In the genomic region with DNA sequence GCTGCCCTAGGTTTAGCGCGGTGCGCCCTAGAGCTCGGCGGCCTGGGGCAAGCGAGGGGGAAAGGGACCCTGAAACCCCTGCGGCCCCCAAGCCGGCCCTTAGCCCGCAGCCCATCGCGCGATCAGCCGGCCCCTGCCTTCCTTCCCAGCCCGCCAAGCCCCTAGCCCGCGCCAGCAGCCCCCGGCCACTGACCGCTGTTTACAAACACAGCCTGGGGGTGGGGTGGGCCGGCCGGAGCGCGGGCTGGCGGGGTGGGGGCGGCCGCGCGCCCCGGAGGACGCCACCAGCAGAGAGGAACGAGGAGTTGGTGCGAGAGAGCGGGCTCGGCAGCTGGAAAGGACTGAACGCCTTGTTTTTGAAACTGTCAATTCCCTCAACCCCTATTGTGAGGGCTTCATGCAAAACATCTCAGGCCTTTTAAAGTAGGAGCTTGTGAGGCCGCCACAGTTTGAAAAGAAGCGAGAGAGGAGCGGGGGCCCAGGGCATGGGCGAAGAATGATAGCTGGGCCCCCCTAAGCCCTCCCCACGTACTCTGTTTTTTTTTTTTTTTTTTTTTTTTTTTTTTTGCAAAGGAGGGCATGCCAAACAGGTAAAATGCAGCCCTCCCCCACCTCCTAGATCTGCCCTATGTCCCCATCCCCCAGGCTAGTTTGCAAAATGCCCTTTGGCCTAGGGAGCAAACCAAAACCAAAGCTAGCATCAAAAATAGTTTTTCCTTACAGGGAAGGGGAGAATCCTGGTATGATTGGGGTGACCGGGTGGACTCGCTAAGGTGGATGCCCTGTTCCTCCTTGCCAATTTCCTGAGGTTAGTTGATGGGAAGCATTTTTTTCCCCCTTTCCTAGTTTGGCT, we compare ENCODE assay signal across 11 cellular contexts. TPM values are rescaled to one million over a fixed set of nuclear protein-coding genes. Genes with fewer than 3 reads are reported as not detected.
DNase-seq lines count a peak whose midpoint lies in the region; ATAC-seq, FAIRE-seq and TF ChIP-seq lines count a peak whose summit lies in the region.
"Had no signal": no experiment of that assay in that cellular context is flagged by ENCODE, and none has a peak within 500 bp of the region (broad histone marks: within the 10 kb centered on the region; RNA-seq: fewer than 3 reads in every experiment).

No MANE protein-coding gene starts in this region.

- peak overlapping the region; percentile 89 for H2AFZ ChIP-seq in astrocyte (ENCODE audit: low read depth, low read length)
- peak overlapping the region; percentile 81 for H2AFZ ChIP-seq in osteoblast (ENCODE audit: low read length)

- no peak for FAIRE-seq in astrocyte (lab: Jason Lieb, UNC)
- FAIRE-seq: endometrium had no signal

- no peak for TF ChIP-seq CTCF in AG04449 (IDR thresholded peaks at IDR 0.05; ENCODE audit: insufficient read depth, low read length, missing control alignments)
- TF ChIP-seq CTCF in astrocyte (IDR thresholded peaks at IDR 0.05; ENCODE audit: insufficient read depth, low read depth, low read length), result no peak
- TF ChIP-seq CTCF in heart left ventricle (IDR thresholded peaks at IDR 0.05), result no peak
- TF ChIP-seq CTCF in osteoblast (IDR thresholded peaks at IDR 0.05; ENCODE audit: extremely low read depth, low read depth, low read length), result no peak

- H3K4me2 ChIP-seq in astrocyte (ENCODE audit: low read length) (peak overlapping the region; percentile 82), osteoblast (ENCODE audit: insufficient read depth, low read length) (peak overlapping the region; percentile 65)
- H3K4me2 ChIP-seq: KMS-11 had no signal

- 28 to 43% (median 31%) methylated on average over 21 to 41 of the region's 41 CpGs for WGBS in heart left ventricle, 4 donors

- H3K4me3 ChIP-seq in AG04449 (ENCODE audit: low read depth, low read length), result peak overlapping the region; percentile 25
- H3K4me3 ChIP-seq in astrocyte (ENCODE audit: insufficient read depth, low read depth, low read length), result peak overlapping the region; percentile 35
- peak overlapping the region; percentile 20 to 66 (median 54) for H3K4me3 ChIP-seq in heart left ventricle
- H3K4me3 ChIP-seq in osteoblast (ENCODE audit: insufficient read depth, low read length), result peak overlapping the region; percentile 65

- H3K27ac ChIP-seq in astrocyte (ENCODE audit: low read depth, low read length), result peak overlapping the region; percentile 33
- peak overlapping the region in 6 of 12 donors; percentile 38 to 59 (median 50) for H3K27ac ChIP-seq in heart left ventricle
- no peak overlapping the region for H3K27ac ChIP-seq in osteoblast (ENCODE audit: low read depth, low read length)
- H3K27ac ChIP-seq: KMS-11 had no signal

- POLR2A ChIA-PET in AG04449 (lab: Yijun Ruan, JAX), result interaction anchor here (1.3 kb wide), 1 partner anchor 14 kb away, joined by 6 read pairs; no protein-coding TSS in a partner anchor

- peak overlapping the region; percentile 50 for H3K4me3 Mint-ChIP-seq in astrocyte (ENCODE audit: unreplicated experiment)

- peak in 3 of 4 donors; percentile 33 to 68 (median 44) for ATAC-seq in heart left ventricle
- ATAC-seq: PC-3 had no signal

- H3K27me3 Mint-ChIP-seq in astrocyte (ENCODE audit: low read depth, unreplicated experiment), result no peaks in the 10 kb centered on the region

- peak overlapping the region; percentile 59 for H3K9ac ChIP-seq in astrocyte (ENCODE audit: low read length)
- H3K9ac ChIP-seq: KMS-11 had no signal

- no peaks in the 10 kb centered on the region for H4K20me1 ChIP-seq in astrocyte (ENCODE audit: insufficient read depth, low read length)
- H4K20me1 ChIP-seq in osteoblast (ENCODE audit: insufficient read depth, low read length), result no peaks in the 10 kb centered on the region

- CTCF ChIA-PET in AG04449 (lab: Yijun Ruan, JAX), result interaction anchor here (1.7 to 7.4 kb wide), 2 partner anchors 8 to 14 kb away, joined by 5 to 51 read pairs; no protein-coding TSS in a partner anchor

- H3K27me3 ChIP-seq in astrocyte (ENCODE audit: insufficient read depth, low read length), result no peaks in the 10 kb centered on the region
- H3K27me3 ChIP-seq in heart left ventricle, result peaks cover 0 to 36% (median 0%) of the 10 kb centered on the region in 9 donors
- H3K27me3 ChIP-seq in osteoblast (ENCODE audit: insufficient read depth, low read length), result peaks cover 3% of the 10 kb centered on the region

- no peak for TF ChIP-seq POLR2A in heart left ventricle (IDR thresholded peaks at IDR 0.05)

- H3K4me1 Mint-ChIP-seq in astrocyte (ENCODE audit: low read depth, unreplicated experiment), result peaks cover 45% of the 10 kb centered on the region

- no peaks in the 10 kb centered on the region for H3K9me3 ChIP-seq in astrocyte (ENCODE audit: insufficient read depth, low read depth, low read length)
- H3K9me3 ChIP-seq in heart left ventricle, result no peaks in the 10 kb centered on the region
- no peaks in the 10 kb centered on the region for H3K9me3 ChIP-seq in osteoblast (ENCODE audit: low read depth, low read length)

- no peak for DNase-seq in AG04449 (ENCODE audit: low read depth, low spot score)
- DNase-seq in astrocyte (ENCODE audit: low read depth), result no peak
- peak in 2 of 5 donors; percentile 26 to 54 for DNase-seq in heart left ventricle
- DNase-seq in osteoblast (ENCODE audit: insufficient read length, low spot score, missing footprints), result peak; percentile 93
- DNase-seq in NK-92 treated with Interleukin-12 subunit alpha and Interleukin-12 subunit beta, amount 100 ng/mL, for 24 hours (lab: John Stamatoyannopoulos, UW), result no peak
- no peak for DNase-seq in epidermal melanocyte (ENCODE audit: insufficient read length, low spot score)
- no peak for DNase-seq in NCI-H1105 (lab: John Stamatoyannopoulos, UW)
- DNase-seq in activated CD4-positive, alpha-beta T cell treated with anti-CD3 and anti-CD28 coated beads for 4 hours, result no peak
- DNase-seq: PC-3 had no signal

- H3K9me3 Mint-ChIP-seq in astrocyte (ENCODE audit: unreplicated experiment), result no peaks in the 10 kb centered on the region

- no peaks in the 10 kb centered on the region for H3K36me3 Mint-ChIP-seq in astrocyte (ENCODE audit: low read depth, unreplicated experiment)

- intact Hi-C loops in heart left ventricle (cut with DNase I), result loop anchor here in 1 of 10 donors (10.0 kb wide), 1 partner anchor 164 kb away; no protein-coding TSS in a partner anchor

- H3K36me3 ChIP-seq in astrocyte (ENCODE audit: insufficient read depth, low read length), result no peaks in the 10 kb centered on the region
- H3K36me3 ChIP-seq in heart left ventricle, result no peaks in the 10 kb centered on the region
- no peaks in the 10 kb centered on the region for H3K36me3 ChIP-seq in osteoblast (ENCODE audit: insufficient read depth, low read length)

- H3K4me1 ChIP-seq in astrocyte (ENCODE audit: insufficient read depth, low read length), result peaks cover 38% of the 10 kb centered on the region
- H3K4me1 ChIP-seq in heart left ventricle, result peaks cover 0 to 24% (median 0%) of the 10 kb centered on the region in 12 donors
- no peaks in the 10 kb centered on the region for H3K4me1 ChIP-seq in osteoblast (ENCODE audit: insufficient read depth, low read length)

- H3K79me2 ChIP-seq in astrocyte (ENCODE audit: insufficient read depth, low read length) (peaks cover 36% of the 10 kb centered on the region), osteoblast (ENCODE audit: insufficient read depth, low read length) (no peaks in the 10 kb centered on the region)

- H3K27ac Mint-ChIP-seq in astrocyte (ENCODE audit: unreplicated experiment), result peak overlapping the region; percentile 53

RNA-seq across cellular contexts. Expression of a gene that starts 15.0 kb away (rescaled TPM):
- total RNA-seq in astrocyte (5.9 and 7.8 TPM in 2 replicates), heart left ventricle (1 to 10 TPM; 2.3 to 5.4 (median 3.6) TPM), osteoblast (0.29 and 0.36 TPM in 2 replicates)
- under 1 TPM; 0.61 to 0.75 TPM for polyA plus RNA-seq in heart left ventricle

RNA-seq across cellular contexts. Expression of a gene that starts 23.6 kb away (rescaled TPM):
- 33.7 and 46.9 TPM in 2 replicates for total RNA-seq in astrocyte
- 10 to 100 TPM; 17.1 to 30.7 (median 25.2) TPM for total RNA-seq in heart left ventricle
- polyA plus RNA-seq in heart left ventricle, result 10 to 100 TPM; 16.0 to 30.3 TPM
- 37.6 and 44.8 TPM in 2 replicates for total RNA-seq in osteoblast
